In genomic region chr15:73633991-73634495, GRCh38 we compare ENCODE assay signal across 8 cellular contexts. TPM values are rescaled to one million over a fixed set of nuclear protein-coding genes. Genes with fewer than 3 reads are reported as not detected.
DNase-seq lines count a peak whose midpoint lies in the region; ATAC-seq and TF ChIP-seq lines count a peak whose summit lies in the region.

No MANE protein-coding gene starts in this region.

- H3K4me1 Mint-ChIP-seq in activated CD4-positive, alpha-beta T cell treated with anti-CD3 and anti-CD28 coated beads, Interleukin-2, amount 10 ng/mL, durations not matched to agents 24 days and 14 days, result peaks cover 34% of the 10 kb centered on the region
- peaks cover 53% of the 10 kb centered on the region for H3K4me1 Mint-ChIP-seq in WTC11

- peaks cover 23% of the 10 kb centered on the region for H3K27me3 Mint-ChIP-seq in activated CD4-positive, alpha-beta T cell treated with anti-CD3 and anti-CD28 coated beads, Interleukin-2, amount 10 ng/mL, durations not matched to agents 24 days and 14 days
- H3K27me3 Mint-ChIP-seq in WTC11 (ENCODE audit: low read depth), result peaks cover 4% of the 10 kb centered on the region

- CTCF ChIA-PET in WTC11 (lab: Charles Lee), result interaction anchor here (1.4 to 4.9 kb wide), 11 partner anchors 11 to 328 kb away, joined by 3 to 142 read pairs (median 8); no protein-coding TSS in a partner anchor

- H3K27ac Mint-ChIP-seq in activated CD4-positive, alpha-beta T cell treated with anti-CD3 and anti-CD28 coated beads, Interleukin-2, amount 10 ng/mL, durations not matched to agents 24 days and 14 days, result peak overlapping the region; percentile 82
- H3K27ac Mint-ChIP-seq in WTC11, result peak overlapping the region; percentile 97

- POLR2A ChIA-PET in WTC11 (lab: Charles Lee), result interaction anchor here (0.5 to 1.2 kb wide), 3 partner anchors 16 to 134 kb away, joined by 4 to 5 read pairs (median 5); partner anchors contain the start of gene CD276

- H3K4me1 ChIP-seq in foreskin keratinocyte, result peaks cover 42% of the 10 kb centered on the region

- peak overlapping the region; percentile 91 for H3K27ac ChIP-seq in foreskin keratinocyte

- TF ChIP-seq CTCF in WTC11 (IDR thresholded peaks at IDR 0.05) (no peak), foreskin keratinocyte (conservative IDR thresholded peaks at IDR 0.05) (no peak)

- no peak for ATAC-seq in WTC11
- ATAC-seq in foreskin keratinocyte, result peak; percentile 63
- no peak for ATAC-seq in GM18907 (IDR thresholded peaks at IDR 0.05; ENCODE audit: unreplicated experiment)
- ATAC-seq in GM21360 (IDR thresholded peaks at IDR 0.05; ENCODE audit: unreplicated experiment), result no peak

- H3K4me3 Mint-ChIP-seq in activated CD4-positive, alpha-beta T cell treated with anti-CD3 and anti-CD28 coated beads, Interleukin-2, amount 10 ng/mL, durations not matched to agents 24 days and 14 days, result peak overlapping the region; percentile 86
- peak overlapping the region; percentile 76 for H3K4me3 Mint-ChIP-seq in WTC11

- intact Hi-C loops in activated CD4-positive, alpha-beta T cell treated with anti-CD3 and anti-CD28 coated beads, Interleukin-2, amount 10 ng/mL, durations not matched to agents 24 days and 14 days (cut with micrococcal nuclease), result loop anchor here (1.0 to 5.0 kb wide), 5 partner anchors 47 to 1363 kb away; partner anchors contain the start of genes CD276 and SCAMP5

- no peaks in the 10 kb centered on the region for H3K9me3 Mint-ChIP-seq in activated CD4-positive, alpha-beta T cell treated with anti-CD3 and anti-CD28 coated beads, Interleukin-2, amount 10 ng/mL, durations not matched to agents 24 days and 14 days
- H3K9me3 Mint-ChIP-seq in WTC11, result no peaks in the 10 kb centered on the region

- DNase-seq in activated CD4-positive, alpha-beta T cell treated with anti-CD3 and anti-CD28 coated beads, Interleukin-2, amount 10 ng/mL, durations not matched to agents 24 days and 14 days, result peak; percentile 59
- no peak for DNase-seq in activated CD4-positive, alpha-beta T cell treated with anti-CD3 and anti-CD28 coated beads, Interleukin-2, amount 50 U/mL, for 48 hours
- no peak for DNase-seq in WTC11 (ENCODE audit: low spot score)
- DNase-seq in foreskin keratinocyte, result peak; percentile 90 to 95
- DNase-seq in smooth muscle cell of the brain vasculature (ENCODE audit: low read depth, low spot score), result peak; percentile 69
- no peak for DNase-seq in medulla oblongata (ENCODE audit: extremely low spot score)

- H3K27me3 ChIP-seq in foreskin keratinocyte, result no peaks in the 10 kb centered on the region

- H3K36me3 Mint-ChIP-seq in activated CD4-positive, alpha-beta T cell treated with anti-CD3 and anti-CD28 coated beads, Interleukin-2, amount 10 ng/mL, durations not matched to agents 24 days and 14 days (ENCODE audit: low read depth), result peaks cover 5% of the 10 kb centered on the region
- H3K36me3 Mint-ChIP-seq in WTC11, result no peaks in the 10 kb centered on the region

TF ChIP-seq in WTC11, 78 proteins besides CTCF, POLR2A, EP300 and RAD21 (continues in another document):
- TF ChIP-seq SP1 (CRISPR knock-in tag; conservative IDR thresholded peaks at IDR 0.05), result no peak
- no peak for TF ChIP-seq ERG (CRISPR knock-in tag; IDR thresholded peaks at IDR 0.05)
- no peak for TF ChIP-seq ZNF512 (CRISPR knock-in tag; IDR thresholded peaks at IDR 0.05; ENCODE audit: borderline replicate concordance)
- TF ChIP-seq ZNF138 (CRISPR knock-in tag; conservative IDR thresholded peaks at IDR 0.05), result no peak
- TF ChIP-seq ARID4B (CRISPR knock-in tag; IDR thresholded peaks at IDR 0.05; ENCODE audit: borderline replicate concordance), result no peak
- no peak for TF ChIP-seq ATF2 (CRISPR knock-in tag; IDR thresholded peaks at IDR 0.05; ENCODE audit: borderline replicate concordance, low read depth)
- no peak for TF ChIP-seq NR1H2 (CRISPR knock-in tag; IDR thresholded peaks at IDR 0.05)

RNA-seq across cellular contexts. Expression of gene NPTN, which starts 0.9 kb away (rescaled TPM):
- total RNA-seq in activated CD4-positive, alpha-beta T cell treated with anti-CD3 and anti-CD28 coated beads, Interleukin-2, amount 10 ng/mL, durations not matched to agents 24 days and 14 days, result 61.6 and 68.7 TPM in 2 replicates
- total RNA-seq in WTC11 (2021) (96.1 to 116 TPM (median 102 TPM) in 3 replicates), foreskin keratinocyte (174 and 184 TPM in 2 replicates)
- 65.2 and 89.3 TPM in 2 replicates for polyA plus RNA-seq in foreskin keratinocyte

RNA-seq across cellular contexts. Expression of gene CD276, which starts 50.1 kb away (rescaled TPM):
- 20.1 and 20.3 TPM in 2 replicates for total RNA-seq in activated CD4-positive, alpha-beta T cell treated with anti-CD3 and anti-CD28 coated beads, Interleukin-2, amount 10 ng/mL, durations not matched to agents 24 days and 14 days
- total RNA-seq in WTC11 (2021) (146 to 153 TPM (median 150 TPM) in 3 replicates), foreskin keratinocyte (107 and 126 TPM in 2 replicates)
- 118 and 129 TPM in 2 replicates for polyA plus RNA-seq in foreskin keratinocyte

Comparison
In these comparisons a context has a peak if more than half of its experiments do, and no peak if none do; other contexts are left out.
1. DNase-seq: peak in activated CD4-positive, alpha-beta T cell treated with anti-CD3 and anti-CD28 coated beads, Interleukin-2, amount 10 ng/mL, durations not matched to agents 24 days and 14 days (single experiment), foreskin keratinocyte (2 of 2) and smooth muscle cell of the brain vasculature (single experiment); none in activated CD4-positive, alpha-beta T cell treated with anti-CD3 and anti-CD28 coated beads, Interleukin-2, amount 50 U/mL, for 48 hours (0 of 2), WTC11 (single experiment) and medulla oblongata (single experiment).